27 cellular contexts compared by ENCODE assay signal in the genomic region with DNA sequence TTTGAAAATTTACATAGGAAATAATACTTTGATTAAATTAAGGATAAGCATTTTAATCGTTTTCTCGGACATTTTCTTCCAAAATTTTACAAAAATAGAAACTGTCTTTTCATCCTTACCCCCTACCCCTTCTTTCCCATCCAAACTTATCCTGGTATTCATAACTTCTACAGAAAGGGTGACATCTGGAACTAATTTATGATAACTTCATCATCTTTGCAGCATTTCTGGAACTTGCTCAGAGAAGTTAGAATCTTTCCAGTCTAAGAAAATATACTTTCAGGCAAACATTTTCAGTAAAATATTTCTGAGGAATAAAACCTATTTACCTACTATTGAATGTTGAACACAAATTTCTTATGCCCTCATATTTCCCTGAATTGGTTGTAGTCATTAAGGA.
"Had no signal": no experiment of that assay in that cellular context is flagged by ENCODE, and none has a peak within 500 bp of the region (broad histone marks: within the 10 kb centered on the region; RNA-seq: fewer than 3 reads in every experiment).

No MANE protein-coding gene starts in this region.

- H3K4me1 Mint-ChIP-seq: stimulated activated memory B cell treated with anti-CD40 and anti-IgM and Interleukin-4, amounts not matched to agents 10 μg/mL and 1 μg/mL and 100 μg/mL, for 72 hours had no signal

- ATAC-seq: effector memory CD8-positive, alpha-beta T cell; foreskin keratinocyte; gastroesophageal sphincter; heart left ventricle; left lobe of liver; mucosa of descending colon; stimulated activated memory B cell treated with anti-CD40 and anti-IgM and Interleukin-4, amounts not matched to agents 10 μg/mL and 1 μg/mL and 100 μg/mL, for 72 hours; stimulated activated naive CD8-positive, alpha-beta T cell treated with anti-CD3 and anti-CD28 coated beads, Interleukin-15, Interleukin-2, amounts not matched to agents 100 U/mL and 50 U/mL, for 24 hours had no signal

- H3K79me2 ChIP-seq: hepatocyte had no signal

- H3K27ac Mint-ChIP-seq: effector memory CD8-positive, alpha-beta T cell; mesothelial cell of epicardium; neural progenitor cell; stimulated activated memory B cell treated with anti-CD40 and anti-IgM and Interleukin-4, amounts not matched to agents 10 μg/mL and 1 μg/mL and 100 μg/mL, for 72 hours had no signal

- H3K9me3 Mint-ChIP-seq: central memory CD8-positive, alpha-beta T cell; nephron had no signal

- H3K4me3 Mint-ChIP-seq: central memory CD8-positive, alpha-beta T cell; effector memory CD8-positive, alpha-beta T cell; mesothelial cell of epicardium; naive B cell; nephron; neural progenitor cell; stimulated activated memory B cell treated with anti-CD40 and anti-IgM and Interleukin-4, amounts not matched to agents 10 μg/mL and 1 μg/mL and 100 μg/mL, for 72 hours had no signal

- H3K36me3 ChIP-seq: colonic mucosa, esophagus squamous epithelium, gastroesophageal sphincter, heart left ventricle, neural progenitor cell, prostate gland, right atrium auricular region, spleen had no signal

- H3K4me1 ChIP-seq: colonic mucosa, foreskin keratinocyte, prostate gland, right atrium auricular region, spleen had no signal

- H3K9me3 ChIP-seq: colonic mucosa, esophagus squamous epithelium, gastroesophageal sphincter, heart left ventricle, mucosa of descending colon, prostate gland, right atrium auricular region, spleen had no signal

- H3K9ac ChIP-seq: neural progenitor cell had no signal

- H3K27me3 Mint-ChIP-seq: central memory CD8-positive, alpha-beta T cell; naive B cell had no signal

- H3K36me3 Mint-ChIP-seq: mesothelial cell of epicardium; naive B cell; neural progenitor cell; stimulated activated memory B cell treated with anti-CD40 and anti-IgM and Interleukin-4, amounts not matched to agents 10 μg/mL and 1 μg/mL and 100 μg/mL, for 72 hours had no signal

- H2AFZ ChIP-seq: hepatocyte, neural progenitor cell had no signal

- H3K27ac ChIP-seq: colonic mucosa, esophagus squamous epithelium, foreskin keratinocyte, gastroesophageal sphincter, hepatocyte, neural progenitor cell, prostate gland, right atrium auricular region, skin epidermis, spleen had no signal

- H3K4me3 ChIP-seq: colonic mucosa, esophagus squamous epithelium, gastroesophageal sphincter, heart left ventricle, hepatocyte, lung, mucosa of descending colon, neural progenitor cell, prostate gland, right atrium auricular region, skin epidermis, spleen had no signal

- H3K4me2 ChIP-seq: hepatocyte, neural progenitor cell had no signal

- H3K27me3 ChIP-seq: colonic mucosa, esophagus squamous epithelium, gastroesophageal sphincter, heart left ventricle, hepatocyte, neural progenitor cell, right atrium auricular region, spleen had no signal

- DNase-seq: colonic mucosa; effector memory CD8-positive, alpha-beta T cell; erythroblast; esophagus squamous epithelium; foreskin keratinocyte; heart left ventricle; kidney; mesenchymal stem cell; mucosa of descending colon; naive B cell; spleen; stimulated activated CD4-positive, alpha-beta T cell treated with anti-CD3 and anti-CD28 coated beads, Interleukin-4, amount 100 ng/mL, for 4 hours; stimulated activated naive CD8-positive, alpha-beta T cell treated with anti-CD3 and anti-CD28 coated beads, Interleukin-15, Interleukin-2, amounts not matched to agents 100 U/mL and 50 U/mL, for 24 hours; substantia nigra; trophoblast cell had no signal
